Comparison of ENCODE assay signal across 8 cellular contexts in the genomic region with DNA sequence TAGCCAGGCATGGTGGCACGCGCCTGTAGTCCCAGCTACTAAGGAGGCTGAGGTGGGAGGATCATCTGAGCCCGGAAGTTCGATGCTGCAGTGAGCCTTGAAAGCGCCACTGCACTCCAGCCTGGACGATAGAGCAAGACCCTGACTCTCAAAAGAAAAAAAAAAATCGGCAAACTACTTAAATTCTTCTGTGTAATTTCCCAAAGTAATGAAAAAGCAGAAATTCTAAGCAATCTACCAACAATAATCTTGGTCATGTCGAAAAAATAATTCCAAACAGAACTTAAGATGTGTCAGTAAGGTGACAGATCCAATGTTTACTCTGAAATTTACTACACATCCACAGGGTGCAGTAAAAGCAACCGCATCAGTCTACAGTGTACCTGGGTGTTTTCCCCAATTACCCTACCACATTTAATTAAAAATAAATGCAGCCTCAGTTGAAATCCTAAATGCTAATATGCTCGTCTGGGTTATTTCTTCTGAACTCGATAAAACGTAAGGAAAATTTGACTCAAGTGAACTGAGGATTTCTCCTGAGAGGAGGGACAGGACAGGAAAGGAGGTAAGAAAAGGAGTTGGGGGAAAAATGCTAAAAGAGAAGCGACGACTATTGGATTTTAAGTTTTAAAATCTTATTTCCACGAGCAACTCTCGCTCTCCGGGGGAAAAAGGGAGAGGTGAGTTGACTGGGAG. TPM values are rescaled to one million over a fixed set of nuclear protein-coding genes. Genes with fewer than 3 reads are reported as not detected.
A peak's percentile ranks its signal among the peaks of the same experiment; 100 is the strongest.
DNase-seq lines count a peak whose midpoint lies in the region; ATAC-seq and TF ChIP-seq lines count a peak whose summit lies in the region.

No MANE protein-coding gene starts in this region.

- H3K9ac ChIP-seq in rectal smooth muscle tissue (ENCODE audit: low read length), result peak overlapping the region; percentile 66

- no peaks in the 10 kb centered on the region for H3K27me3 ChIP-seq in rectal smooth muscle tissue (ENCODE audit: control insufficient read depth, insufficient read depth, low read length)

- peak overlapping the region; percentile 86 for H3K27ac ChIP-seq in rectal smooth muscle tissue (ENCODE audit: low read depth, low read length)

- H3K4me1 ChIP-seq in rectal smooth muscle tissue (ENCODE audit: control insufficient read depth, insufficient read depth, low read length), result peaks cover 4% of the 10 kb centered on the region

- H3K36me3 ChIP-seq in rectal smooth muscle tissue (ENCODE audit: control insufficient read depth, insufficient read depth, low read length), result no peaks in the 10 kb centered on the region

- peak; percentile 3 for DNase-seq in NCI-H1105 treated with DMSO at 0.1 percent for 48 hours (lab: John Stamatoyannopoulos, UW)
- DNase-seq in NCI-H1105 (lab: John Stamatoyannopoulos, UW), result no peak
- peak; percentile 29 for DNase-seq in fibroblast of villous mesenchyme (ENCODE audit: low read depth)
- DNase-seq in nucleus accumbens (lab: John Stamatoyannopoulos, UW), result no peak
- no peak for DNase-seq in NCI-H2081 treated with DMSO at 0.1 percent for 48 hours (lab: John Stamatoyannopoulos, UW)

- ATAC-seq in HG03439 (IDR thresholded peaks at IDR 0.05; ENCODE audit: unreplicated experiment), result peak; percentile 27

- H3K4me3 ChIP-seq in WI38 (ENCODE audit: low read depth, low read length) (peak overlapping the region; percentile 99), fibroblast of villous mesenchyme (ENCODE audit: low read depth, low read length) (peak overlapping the region; percentile 99), rectal smooth muscle tissue (ENCODE audit: low read length) (peak overlapping the region; percentile 94)

- TF ChIP-seq CTCF in WI38 (IDR thresholded peaks at IDR 0.05; ENCODE audit: low read depth, low read length) (no peak), fibroblast of villous mesenchyme (IDR thresholded peaks at IDR 0.05; ENCODE audit: insufficient read depth, low read depth, low read length) (no peak)

RNA-seq across cellular contexts. Expression of gene EPRS1, which starts 0.8 kb away (rescaled TPM):
- total RNA-seq in fibroblast of villous mesenchyme, result 155 and 193 TPM in 2 replicates

RNA-seq across cellular contexts. Expression of gene BPNT1, which starts 44.1 kb away (rescaled TPM):
- 20.3 and 36.7 TPM in 2 replicates for total RNA-seq in fibroblast of villous mesenchyme

RNA-seq across cellular contexts. Expression of gene IARS2, which starts 48.4 kb away (rescaled TPM):
- 87.0 and 96.7 TPM in 2 replicates for total RNA-seq in fibroblast of villous mesenchyme

Comparison
In these comparisons a context has a peak if more than half of its experiments do, and no peak if none do; other contexts are left out.
1. DNase-seq: peak in NCI-H1105 treated with DMSO at 0.1 percent for 48 hours (single experiment) and fibroblast of villous mesenchyme (single experiment); none in NCI-H1105 (single experiment), nucleus accumbens (0 of 56) and NCI-H2081 treated with DMSO at 0.1 percent for 48 hours (single experiment).
2. Peak in every context shown above with its lines, with median percentiles within 50 percentile points of each other: H3K4me3 ChIP-seq.